Comparison of ENCODE assay signal across 1 cellular context in genomic region chr2:105037572-105038382, GRCh38.
TF ChIP-seq lines count a peak whose summit lies in the region.

Gene MRPS9, plus strand, starts transcription at chr2:105038069. Its CDS starts 24 bp downstream, at chr2:105038093.

TF ChIP-seq in HEK293, 187 proteins besides CTCF, POLR2A, EP300 and RAD21 (continued from another document):
- peak; percentile 27 for TF ChIP-seq ZBTB11 (tag by site-specific recombination; conservative IDR thresholded peaks at IDR 0.05; ENCODE audit: low read depth)
- TF ChIP-seq KLF16 (tag by site-specific recombination; IDR thresholded peaks at IDR 0.05): peak; percentile 23; the same call in 1 of the 2 replicates
- TF ChIP-seq KLF1 (tag by site-specific recombination; IDR thresholded peaks at IDR 0.05): peak; percentile 23; the same call in 1 of the 2 replicates
- 0 out of 2 replicates have a peak, but pooled peaks have one; percentile 7 for TF ChIP-seq ZNF692 (tag by site-specific recombination; IDR thresholded peaks at IDR 0.05)
- peak; percentile 11; the same call in 1 of the 2 replicates for TF ChIP-seq GLIS2 (tag by site-specific recombination; IDR thresholded peaks at IDR 0.05)
- TF ChIP-seq ZNF341 (tag by site-specific recombination; IDR thresholded peaks at IDR 0.05; ENCODE audit: low read depth): peak; percentile 74
- 0 out of 2 replicates have a peak, but pooled peaks have one; percentile 52 for TF ChIP-seq ZEB2 (tag by site-specific recombination; IDR thresholded peaks at IDR 0.05)
- peak; percentile 48; the same call in 1 of the 2 replicates for TF ChIP-seq PRDM1 (tag by site-specific recombination; IDR thresholded peaks at IDR 0.05)
- peak; percentile 50; the same call in 1 of the 2 replicates for TF ChIP-seq KLF10 (tag by site-specific recombination; IDR thresholded peaks at IDR 0.05)
- peak; percentile 65; the same call in 1 of the 2 replicates for TF ChIP-seq YY2 (tag by site-specific recombination; IDR thresholded peaks at IDR 0.05)
- peak; percentile 81 for TF ChIP-seq ZBTB6 (tag by site-specific recombination; IDR thresholded peaks at IDR 0.05)
- peak; percentile 88 for TF ChIP-seq ZNF335 (tag by site-specific recombination; conservative IDR thresholded peaks at IDR 0.05)
- TF ChIP-seq HOXA7 (CRISPR knock-in tag; IDR thresholded peaks at IDR 0.05; ENCODE audit: borderline replicate concordance): no peak
- TF ChIP-seq ZBTB26 (tag by site-specific recombination; optimal IDR thresholded peaks at IDR 0.05): peak; percentile 21
- TF ChIP-seq SP7 (tag by site-specific recombination; IDR thresholded peaks at IDR 0.05): peak; percentile 18; the same call in 1 of the 2 replicates
